12 cellular contexts compared by ENCODE assay signal in the genomic region with DNA sequence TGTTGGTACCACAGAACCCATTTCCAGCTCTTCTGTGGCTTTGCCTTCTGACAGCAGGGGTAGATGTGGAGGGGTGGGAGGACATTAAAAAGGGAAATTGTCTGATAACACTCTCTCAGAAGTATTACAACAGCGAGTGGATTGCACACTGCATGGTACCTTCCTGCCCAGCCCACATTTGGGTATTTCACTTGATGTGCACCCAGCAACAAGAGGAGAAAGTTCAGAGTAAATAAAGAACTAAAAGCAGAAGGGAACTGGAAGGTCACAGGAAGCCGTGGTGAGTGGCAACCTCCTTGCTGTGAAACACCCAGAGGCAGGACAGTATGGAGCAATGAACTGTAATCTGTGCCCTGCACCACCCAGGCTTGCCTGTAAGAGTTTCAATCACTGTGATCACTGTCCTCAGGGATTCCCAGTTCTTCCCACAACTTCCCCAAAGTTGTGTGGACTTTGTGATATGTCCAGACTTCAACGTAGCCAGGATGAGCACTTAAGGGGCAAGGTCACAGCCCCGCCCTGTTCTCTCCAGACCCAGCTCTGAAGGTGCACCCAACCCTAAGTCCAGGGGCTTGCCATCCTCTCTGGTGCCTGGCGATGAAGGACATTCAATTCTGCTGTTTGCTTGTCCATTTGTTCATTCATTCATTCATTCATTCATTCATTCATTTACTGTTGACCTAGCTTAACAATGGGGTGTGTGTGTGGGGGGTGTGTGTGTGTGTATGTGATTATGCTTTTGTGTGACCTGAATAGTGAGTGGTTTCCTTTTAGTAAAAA. TPM values are rescaled to one million over a fixed set of nuclear protein-coding genes. Genes with fewer than 3 reads are reported as not detected.
A peak's percentile ranks its signal among the peaks of the same experiment; 100 is the strongest.
DNase-seq lines count a peak whose midpoint lies in the region; ATAC-seq, FAIRE-seq and TF ChIP-seq lines count a peak whose summit lies in the region.
"Had no signal": no experiment of that assay in that cellular context is flagged by ENCODE, and none has a peak within 500 bp of the region (broad histone marks: within the 10 kb centered on the region; RNA-seq: fewer than 3 reads in every experiment).

No MANE protein-coding gene starts in this region.

- H3K27me3 ChIP-seq in K562 (ENCODE audit: control insufficient read depth in 2 of 2, insufficient read depth in 2 of 2, low read length in 2 of 2): peaks cover 2 to 7% of the 10 kb centered on the region in 2 experiments; a peak in 1 of 5 replicates
- H3K27me3 ChIP-seq: pancreas had no signal

- no peak overlapping the region for H2AFZ ChIP-seq in K562 (ENCODE audit: low read depth, low read length)

- no peaks in the 10 kb centered on the region for H3K79me2 ChIP-seq in K562 (ENCODE audit: control insufficient read depth, insufficient read depth, low read length)

- no peak for ATAC-seq in K562
- no peak for ATAC-seq in GM18861 (IDR thresholded peaks at IDR 0.05; ENCODE audit: unreplicated experiment)
- ATAC-seq in HG02678 (IDR thresholded peaks at IDR 0.05; ENCODE audit: unreplicated experiment): no peak
- no peak for ATAC-seq in GM18873 (IDR thresholded peaks at IDR 0.05; ENCODE audit: low FRiP score, unreplicated experiment)

- H3K9me3 ChIP-seq in K562 (replicated peaks; ENCODE audit: control insufficient read depth, insufficient read depth, low read depth, low read length): no peaks in the 10 kb centered on the region
- H3K9me3 ChIP-seq: pancreas, SK-N-SH had no signal

- H3K36me3 Mint-ChIP-seq in stimulated activated naive CD8-positive, alpha-beta T cell treated with anti-CD3 and anti-CD28 coated beads, Interleukin-15, Interleukin-2, amounts not matched to agents 100 ng/mL and 50 ng/mL, for 24 hours (ENCODE audit: low read depth): no peaks in the 10 kb centered on the region

- CTCF ChIA-PET in K562 (lab: Yijun Ruan, JAX; ENCODE audit: low intra/inter-chr PET ratio): no interaction called here

- peaks cover 66% of the 10 kb centered on the region for H3K4me1 Mint-ChIP-seq in stimulated activated naive CD8-positive, alpha-beta T cell treated with anti-CD3 and anti-CD28 coated beads, Interleukin-15, Interleukin-2, amounts not matched to agents 100 ng/mL and 50 ng/mL, for 24 hours (ENCODE audit: low read depth)

- no peaks in the 10 kb centered on the region for H3K36me3 ChIP-seq in K562 (ENCODE audit: control insufficient read depth, insufficient read depth, low read length)
- H3K36me3 ChIP-seq: pancreas had no signal

- no peaks in the 10 kb centered on the region for H3K4me1 ChIP-seq in K562 (replicated peaks in 1 of 2; ENCODE audit: control insufficient read depth in 2 of 2, insufficient read depth in 2 of 2, low read length in 2 of 2)
- H3K4me1 ChIP-seq: pancreas had no signal

- H3K27ac ChIP-seq in K562 (ENCODE audit: extremely low read depth, low read depth, low read length): no peak overlapping the region
- H3K27ac ChIP-seq: pancreas had no signal

- H3K27me3 Mint-ChIP-seq in stimulated activated naive CD8-positive, alpha-beta T cell treated with anti-CD3 and anti-CD28 coated beads, Interleukin-15, Interleukin-2, amounts not matched to agents 100 ng/mL and 50 ng/mL, for 24 hours: no peaks in the 10 kb centered on the region

- FAIRE-seq in K562 (lab: Jason Lieb, UNC): no peak
- FAIRE-seq: H1, pancreas had no signal

- intact Hi-C loops in K562 (cut with micrococcal nuclease): no loop called here

- no peaks in the 10 kb centered on the region for H3K9me1 ChIP-seq in K562 (ENCODE audit: control insufficient read depth, insufficient read depth, low read length)

- peak overlapping the region; percentile 83 for H3K27ac Mint-ChIP-seq in stimulated activated naive CD8-positive, alpha-beta T cell treated with anti-CD3 and anti-CD28 coated beads, Interleukin-15, Interleukin-2, amounts not matched to agents 100 ng/mL and 50 ng/mL, for 24 hours

- H3K4me3 ChIP-seq in K562: no peak overlapping the region
- H3K4me3 ChIP-seq: pancreas had no signal

- no peak for TF ChIP-seq CTCF in K562 (IDR thresholded peaks at IDR 0.05 in 2 of 3, conservative IDR thresholded peaks at IDR 0.05 in 1 of 3; ENCODE audit: insufficient read depth in 2 of 3, low read depth in 1 of 3, low read length in 3 of 3)

- H4K20me1 ChIP-seq in K562 (replicated peaks; ENCODE audit: control insufficient read depth, insufficient read depth, low read length): no peaks in the 10 kb centered on the region

- TF ChIP-seq RAD21 in K562 (CRISPR knock-in tag; conservative IDR thresholded peaks at IDR 0.05 in 1 of 2, IDR thresholded peaks at IDR 0.05 in 1 of 2): no peak

- POLR2A ChIA-PET in K562 (lab: Yijun Ruan, JAX): interaction anchor here (0.5 to 0.7 kb wide), 2 partner anchors 198 to 203 kb away, joined by 3 read pairs; no protein-coding TSS in a partner anchor

- no TSS peak for BruUV-seq in K562 (replicated peaks; lab: Mats Ljungman, UMichigan)

- peak; percentile 8 to 35 for DNase-seq in activated CD8-positive, alpha-beta memory T cell treated with anti-CD3 and anti-CD28 coated beads for 4 hours (ENCODE audit: low read depth in 2 of 2)
- DNase-seq in activated CD8-positive, alpha-beta memory T cell treated with anti-CD3 and anti-CD28 coated beads for 24 hours: no peak
- DNase-seq in T-helper 2 cell: peak in 3 of 5 experiments; percentile 15 to 92 (median 67)
- DNase-seq in K562 (ENCODE audit: extremely low read depth in 1 of 4, low spot score in 3 of 4): no peak
- DNase-seq: 8988T, pancreas, SK-N-SH had no signal

- H3K9ac ChIP-seq in K562 (ENCODE audit: insufficient read depth in 1 of 2, low read depth in 2 of 2, low read length in 2 of 2): no peak overlapping the region
- H3K9ac ChIP-seq: SK-N-SH had no signal

- in situ Hi-C loops in K562 (cut with MboI): loop anchor here (10.0 kb wide), 1 partner anchor 110 kb away; a partner anchor contains a TSS

- TF ChIP-seq EP300 in K562 (IDR thresholded peaks at IDR 0.05; ENCODE audit: low read length): no peak

- WGBS in K562 (ENCODE audit: insufficient coverage, low coverage, missing lambda C conversion rate): 0% methylated on average over 5 of the region's 5 CpGs

- TF ChIP-seq POLR2A in K562 (conservative IDR thresholded peaks at IDR 0.05): no peak

- no peaks in the 10 kb centered on the region for H3K9me3 Mint-ChIP-seq in stimulated activated naive CD8-positive, alpha-beta T cell treated with anti-CD3 and anti-CD28 coated beads, Interleukin-15, Interleukin-2, amounts not matched to agents 100 ng/mL and 50 ng/mL, for 24 hours

- peak overlapping the region; percentile 46 for H3K4me3 Mint-ChIP-seq in stimulated activated naive CD8-positive, alpha-beta T cell treated with anti-CD3 and anti-CD28 coated beads, Interleukin-15, Interleukin-2, amounts not matched to agents 100 ng/mL and 50 ng/mL, for 24 hours

- H3K4me2 ChIP-seq in K562 (ENCODE audit: insufficient read depth, low read length): no peak overlapping the region
- H3K4me2 ChIP-seq: SK-N-SH had no signal

TF ChIP-seq in K562, 482 proteins besides CTCF, POLR2A, EP300 and RAD21:
- TF ChIP-seq ZNF24 (IDR thresholded peaks at IDR 0.05): peak; percentile 73; the same call in 1 of the 2 replicates
- TF ChIP-seq BACH1 (tag; IDR thresholded peaks at IDR 0.05): no peak
- TF ChIP-seq SMAD4 (CRISPR knock-in tag; conservative IDR thresholded peaks at IDR 0.05): no peak

RNA-seq across cellular contexts. Expression of a gene that starts 18.7 kb away (rescaled TPM):
- total RNA-seq in K562 (2011; cell fraction: chromatin; rRNA removed; ENCODE audit: low replicate concordance): not detected in 2 replicates
- total RNA-seq in K562 (2011; cell fraction: nucleolus; rRNA removed): not detected in 2 replicates
- total RNA-seq in K562 (2011; cell fraction: nucleoplasm; rRNA removed): not detected in 2 replicates
- not detected in 2 replicates for total RNA-seq in K562 (2014; rRNA removed)
- total RNA-seq in K562 (2014; rRNA removed; fragmentation: Illumina TruSeq; extraction: Trizol): not detected in 2 replicates
- not detected in 2 replicates for total RNA-seq in K562 (2015; rRNA removed; fragmentation: Illumina TruSeq; extraction: Trizol)
- 0.07 and 0.13 TPM in 2 replicates for total RNA-seq in K562 (2021)
- polyA plus RNA-seq in K562 (2011; rRNA removed): not detected in 2 replicates
- polyA plus RNA-seq in K562 (2011; cell fraction: cytosol; rRNA removed): not detected in 2 replicates
- polyA plus RNA-seq in K562 (2011; cell fraction: nucleus; rRNA removed): not detected in 2 replicates
- polyA plus RNA-seq in K562 (2012): not detected in 2 replicates
- polyA plus RNA-seq in K562 (2014; fragmentation: Illumina TruSeq; extraction: Trizol): not detected in 2 replicates
- not detected for polyA plus RNA-seq in K562 (2014; fragmentation: Nextera tagmentation; extraction: Ambion mirVana)
- polyA plus RNA-seq in K562 (2014; rRNA removed): 0.03 TPM in 1 of 2 replicates, not detected in the other
- not detected in 2 replicates for polyA minus RNA-seq in K562 (2011; rRNA and poly(A)+ RNA removed)
- 0.27 TPM in 1 of 2 replicates, not detected in the other for polyA minus RNA-seq in K562 (2011; cell fraction: cytosol; rRNA and poly(A)+ RNA removed)
- polyA minus RNA-seq in K562 (2011; cell fraction: nucleus; rRNA and poly(A)+ RNA removed): not detected in 2 replicates

RNA-seq across cellular contexts. Expression of a gene that starts 25.0 kb away (rescaled TPM):
- total RNA-seq in K562 (2011; cell fraction: chromatin; rRNA removed; ENCODE audit: low replicate concordance): not detected in 2 replicates
- total RNA-seq in K562 (2011; cell fraction: nucleolus; rRNA removed): not detected in 2 replicates
- total RNA-seq in K562 (2011; cell fraction: nucleoplasm; rRNA removed): not detected in 2 replicates
- total RNA-seq in K562 (2014; rRNA removed) (not detected in 2 replicates), K562 (2014; rRNA removed; fragmentation: Illumina TruSeq; extraction: Trizol) (not detected in 2 replicates), K562 (2015; rRNA removed; fragmentation: Illumina TruSeq; extraction: Trizol) (not detected in 2 replicates), K562 (2021) (not detected in 2 replicates)
- polyA plus RNA-seq in K562 (2011; rRNA removed) (not detected in 2 replicates), K562 (2014; fragmentation: Illumina TruSeq; extraction: Trizol) (not detected in 2 replicates), K562 (2014; fragmentation: Nextera tagmentation; extraction: Ambion mirVana) (not detected), K562 (2014; rRNA removed) (not detected in 2 replicates)
- polyA plus RNA-seq in K562 (2011; cell fraction: cytosol; rRNA removed): not detected in 2 replicates
- not detected in 2 replicates for polyA plus RNA-seq in K562 (2011; cell fraction: nucleus; rRNA removed)
- polyA plus RNA-seq in K562 (2012): not detected in 2 replicates
- not detected in 2 replicates for polyA minus RNA-seq in K562 (2011; rRNA and poly(A)+ RNA removed)
- polyA minus RNA-seq in K562 (2011; cell fraction: cytosol; rRNA and poly(A)+ RNA removed): not detected in 2 replicates
- not detected in 2 replicates for polyA minus RNA-seq in K562 (2011; cell fraction: nucleus; rRNA and poly(A)+ RNA removed)
- total RNA-seq: H1 had no signal
- polyA plus RNA-seq: H1, SK-N-SH had no signal

Comparison
In these comparisons a context has a peak if more than half of its experiments do, and no peak if none do; other contexts are left out.
1. DNase-seq: peak in activated CD8-positive, alpha-beta memory T cell treated with anti-CD3 and anti-CD28 coated beads for 4 hours (2 of 2) and T-helper 2 cell (3 of 5); none in activated CD8-positive, alpha-beta memory T cell treated with anti-CD3 and anti-CD28 coated beads for 24 hours (single experiment) and K562 (0 of 4).